30 cellular contexts compared by ENCODE assay signal in the genomic region with DNA sequence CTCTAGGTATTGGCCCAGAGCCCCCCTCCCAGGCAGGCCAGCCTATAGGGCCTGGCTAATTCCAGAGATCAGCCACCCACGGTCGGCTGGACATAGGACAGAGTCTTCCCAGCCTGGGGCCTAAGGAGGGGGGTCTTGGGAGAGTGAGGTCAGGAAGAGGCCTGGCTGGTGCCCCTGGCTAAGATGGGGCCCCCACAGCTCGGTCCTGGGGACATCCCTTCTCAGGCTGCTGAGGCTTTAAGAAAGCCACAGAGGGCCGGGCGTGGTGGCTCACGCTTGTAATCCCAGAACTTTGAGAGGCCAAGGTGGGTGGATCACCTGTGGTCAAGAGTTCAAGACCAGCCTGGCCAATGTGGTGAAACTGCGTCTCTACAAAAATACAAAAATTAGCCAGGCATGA. TPM values are rescaled to one million over a fixed set of nuclear protein-coding genes. Genes with fewer than 3 reads are reported as not detected.
"Had no signal": no experiment of that assay in that cellular context is flagged by ENCODE, and none has a peak within 500 bp of the region (broad histone marks: within the 10 kb centered on the region; RNA-seq: fewer than 3 reads in every experiment).

No MANE protein-coding gene starts in this region.

- H3K27ac Mint-ChIP-seq: naive thymus-derived CD4-positive, alpha-beta T cell; natural killer cell; stimulated activated effector memory CD8-positive, alpha-beta T cell treated with anti-CD3 and anti-CD28 coated beads, Interleukin-12 subunit alpha, Interleukin-12 subunit beta, amount 100 ng/mL, for 72 hours; stimulated activated naive B cell treated with anti-CD40 and anti-IgM and Interleukin-4, amounts not matched to agents 10 μg/mL and 1 μg/mL and 100 μg/mL, for 72 hours; stimulated activated naive CD8-positive, alpha-beta T cell treated with anti-CD3 and anti-CD28 coated beads, Interleukin-15, Interleukin-2, amounts not matched to agents 100 ng/mL and 50 ng/mL, for 24 hours had no signal

- H3K9me3 Mint-ChIP-seq: naive thymus-derived CD4-positive, alpha-beta T cell; natural killer cell; nephron; stimulated activated effector memory CD8-positive, alpha-beta T cell treated with anti-CD3 and anti-CD28 coated beads, Interleukin-12 subunit alpha, Interleukin-12 subunit beta, amount 100 ng/mL, for 72 hours; stimulated activated naive B cell treated with anti-CD40 and anti-IgM and Interleukin-4, amounts not matched to agents 10 μg/mL and 1 μg/mL and 100 μg/mL, for 72 hours; stimulated activated naive CD8-positive, alpha-beta T cell treated with anti-CD3 and anti-CD28 coated beads, Interleukin-15, Interleukin-2, amounts not matched to agents 100 ng/mL and 50 ng/mL, for 24 hours had no signal

- ATAC-seq: naive thymus-derived CD4-positive, alpha-beta T cell; natural killer cell; pancreas; right lobe of liver; stimulated activated effector memory CD8-positive, alpha-beta T cell treated with anti-CD3 and anti-CD28 coated beads, Interleukin-12 subunit alpha, Interleukin-12 subunit beta, amount 100 ng/mL, for 72 hours; stimulated activated naive B cell treated with anti-CD40 and anti-IgM and Interleukin-4, amounts not matched to agents 10 μg/mL and 1 μg/mL and 100 μg/mL, for 72 hours had no signal

- DNase-seq: naive thymus-derived CD4-positive, alpha-beta T cell; natural killer cell; occipital lobe; pancreas; retina; right lobe of liver; sigmoid colon; small intestine; stimulated activated CD4-positive, alpha-beta T cell treated with anti-CD3 and anti-CD28 coated beads, Interleukin-15, amount 100 ng/mL, for 24 hours; stimulated activated CD4-positive, alpha-beta T cell treated with anti-CD3 and anti-CD28 coated beads, Interleukin-2, amount 100 ng/mL, for 24 hours; stimulated activated CD4-positive, alpha-beta T cell treated with anti-CD3 and anti-CD28 coated beads, Interleukin-2, amount 100 ng/mL, for 48 hours; stimulated activated CD4-positive, alpha-beta T cell treated with anti-CD3 and anti-CD28 coated beads, Interleukin-4, amount 100 ng/mL, for 24 hours; stimulated activated naive B cell treated with anti-CD40 and anti-IgM and Interleukin-4, amounts not matched to agents 10 μg/mL and 1 μg/mL and 100 μg/mL, for 72 hours; stimulated activated naive CD4-positive, alpha-beta T cell treated with Interleukin-2 at 50 U/mL for 16 hours; stomach; trophoblast cell; upper lobe of left lung had no signal

- H3K4me1 ChIP-seq: pancreas, prostate gland, right lobe of liver had no signal

- H3K36me3 Mint-ChIP-seq: naive thymus-derived CD4-positive, alpha-beta T cell; natural killer cell; stimulated activated effector memory CD8-positive, alpha-beta T cell treated with anti-CD3 and anti-CD28 coated beads, Interleukin-12 subunit alpha, Interleukin-12 subunit beta, amount 100 ng/mL, for 72 hours; stimulated activated naive B cell treated with anti-CD40 and anti-IgM and Interleukin-4, amounts not matched to agents 10 μg/mL and 1 μg/mL and 100 μg/mL, for 72 hours had no signal

- H3K36me3 ChIP-seq: pancreas, prostate gland, right atrium auricular region, right lobe of liver, sigmoid colon, stomach, thoracic aorta, thyroid gland, tibial nerve, upper lobe of left lung, vagina had no signal

- H3K27ac ChIP-seq: pancreas, prostate gland, right atrium auricular region, right lobe of liver, sigmoid colon, stomach, thoracic aorta, thyroid gland, tibial nerve, upper lobe of left lung, vagina had no signal

- H3K27me3 ChIP-seq: pancreas, right atrium auricular region, right lobe of liver, thyroid gland had no signal

- H3K4me3 Mint-ChIP-seq: naive thymus-derived CD4-positive, alpha-beta T cell; natural killer cell; nephron; stimulated activated effector memory CD8-positive, alpha-beta T cell treated with anti-CD3 and anti-CD28 coated beads, Interleukin-12 subunit alpha, Interleukin-12 subunit beta, amount 100 ng/mL, for 72 hours; stimulated activated naive B cell treated with anti-CD40 and anti-IgM and Interleukin-4, amounts not matched to agents 10 μg/mL and 1 μg/mL and 100 μg/mL, for 72 hours; stimulated activated naive CD8-positive, alpha-beta T cell treated with anti-CD3 and anti-CD28 coated beads, Interleukin-15, Interleukin-2, amounts not matched to agents 100 ng/mL and 50 ng/mL, for 24 hours had no signal

- H3K4me3 ChIP-seq: pancreas, prostate gland, right atrium auricular region, right lobe of liver, sigmoid colon, stomach, thoracic aorta, thyroid gland, tibial nerve, upper lobe of left lung, vagina had no signal

- H3K9me3 ChIP-seq: pancreas, prostate gland, right atrium auricular region, right lobe of liver, sigmoid colon, stomach, thoracic aorta, thyroid gland, tibial nerve, upper lobe of left lung, vagina had no signal

RNA-seq across cellular contexts. Expression of a gene that starts 2.5 kb away (rescaled TPM):
- total RNA-seq: occipital lobe, osteocyte, pulmonary artery endothelial cell, right lobe of liver, temporal lobe, vagina had no signal
- polyA plus RNA-seq: neural cell had no signal
